Comparison of ENCODE assay signal across 17 cellular contexts in genomic region chr1:161350666-161351065, GRCh38. TPM values are rescaled to one million over a fixed set of nuclear protein-coding genes. Genes with fewer than 3 reads are reported as not detected.
"Had no signal": no experiment of that assay in that cellular context is flagged by ENCODE, and none has a peak within 500 bp of the region (broad histone marks: within the 10 kb centered on the region; RNA-seq: fewer than 3 reads in every experiment).

No MANE protein-coding gene starts in this region.

- H3K27ac Mint-ChIP-seq: activated CD8-positive, alpha-beta T cell treated with anti-CD3 and anti-CD28 coated beads for 36 hours; activated naive CD4-positive, alpha-beta T cell treated with anti-CD3 and anti-CD28 coated beads for 36 hours; T-helper 2 cell treated with Interferon-gamma antibody and Interleukin-4, amounts not matched to agents 5 μg/mL and 100 μg/mL, for 36 hours; type B pancreatic cell had no signal

- ATAC-seq: activated CD8-positive, alpha-beta T cell treated with anti-CD3 and anti-CD28 coated beads for 36 hours; gastrocnemius medialis had no signal

- H3K27me3 ChIP-seq: colonic mucosa, gastrocnemius medialis, sigmoid colon had no signal

- H3K4me3 Mint-ChIP-seq: activated CD8-positive, alpha-beta T cell treated with anti-CD3 and anti-CD28 coated beads for 36 hours; activated naive CD4-positive, alpha-beta T cell treated with anti-CD3 and anti-CD28 coated beads for 36 hours; T-helper 2 cell treated with Interferon-gamma antibody and Interleukin-4, amounts not matched to agents 5 μg/mL and 100 μg/mL, for 36 hours; type B pancreatic cell had no signal

- H3K27me3 Mint-ChIP-seq: activated CD8-positive, alpha-beta T cell treated with anti-CD3 and anti-CD28 coated beads for 36 hours; activated T-helper 17 cell treated with anti-CD3 and anti-CD28 coated beads, Interleukin-2, amount 50 U/mL, for 72 hours; type B pancreatic cell had no signal

- H3K4me1 ChIP-seq: colonic mucosa, gastrocnemius medialis, sigmoid colon had no signal

- DNase-seq: activated CD4-positive, alpha-beta T cell treated with anti-CD3 and anti-CD28 coated beads for 1 hour; activated CD8-positive, alpha-beta memory T cell treated with anti-CD3 and anti-CD28 coated beads, Interleukin-2, amount 50 U/mL, for 4 hours; activated CD8-positive, alpha-beta T cell treated with anti-CD3 and anti-CD28 coated beads for 36 hours; activated naive CD4-positive, alpha-beta T cell treated with anti-CD3 and anti-CD28 coated beads for 36 hours; caudate nucleus; colonic mucosa; effector memory CD4-positive, alpha-beta T cell; gastrocnemius medialis; left ventricle myocardium inferior; sigmoid colon; stimulated activated CD4-positive, alpha-beta T cell treated with anti-CD3 and anti-CD28 coated beads, Interleukin-2, amount 100 ng/mL, for 48 hours; stimulated activated naive CD4-positive, alpha-beta T cell treated with Interleukin-2 at 50 U/mL for 16 hours had no signal

- H3K9me3 ChIP-seq: colonic mucosa, gastrocnemius medialis, left ventricle myocardium inferior, sigmoid colon had no signal

- H3K9me3 Mint-ChIP-seq: activated CD8-positive, alpha-beta T cell treated with anti-CD3 and anti-CD28 coated beads for 36 hours; activated naive CD4-positive, alpha-beta T cell treated with anti-CD3 and anti-CD28 coated beads for 36 hours; activated T-helper 17 cell treated with anti-CD3 and anti-CD28 coated beads, Interleukin-2, amount 50 U/mL, for 72 hours; T-helper 2 cell treated with Interferon-gamma antibody and Interleukin-4, amounts not matched to agents 5 μg/mL and 100 μg/mL, for 36 hours; type B pancreatic cell had no signal

- H3K36me3 ChIP-seq: colonic mucosa had no signal

- H3K4me3 ChIP-seq: colonic mucosa, gastrocnemius medialis, left ventricle myocardium inferior, sigmoid colon had no signal

RNA-seq across cellular contexts. Expression of gene CFAP126, which starts 17.0 kb away (rescaled TPM):
- total RNA-seq: activated CD8-positive, alpha-beta T cell treated with anti-CD3 and anti-CD28 coated beads for 36 hours; activated naive CD4-positive, alpha-beta T cell treated with anti-CD3 and anti-CD28 coated beads for 36 hours; colonic mucosa; gastrocnemius medialis; left ventricle myocardium inferior; osteocyte; pulmonary artery endothelial cell; sigmoid colon had no signal
